8 cellular contexts compared by ENCODE assay signal in genomic region chr3:126083913-126084514, GRCh38. TPM values are rescaled to one million over a fixed set of nuclear protein-coding genes. Genes with fewer than 3 reads are reported as not detected.
DNase-seq lines count a peak whose midpoint lies in the region; ATAC-seq and TF ChIP-seq lines count a peak whose summit lies in the region.

TSS of gene SLC41A3 (minus strand) at chr3:126084124. CDS start at chr3:126068219, 15,905 bp downstream.

- H3K4me3 ChIP-seq in Caco-2 (ENCODE audit: low read depth, low read length) (peak within 1 kb of the TSS; percentile 73), endodermal cell (ENCODE audit: low read length) (peak within 1 kb of the TSS; percentile 88), mesodermal cell (ENCODE audit: extremely low read depth, insufficient read depth, low read length, poor library complexity, severe bottlenecking) (peak within 1 kb of the TSS; percentile 71)

- peaks cover 15% of the 10 kb centered on the region for H3K4me1 Mint-ChIP-seq in Caco-2 (ENCODE audit: low read depth, unreplicated experiment)
- H3K4me1 Mint-ChIP-seq in activated CD8-positive, alpha-beta memory T cell treated with anti-CD3 and anti-CD28 coated beads, Interleukin-2, amount 10 ng/mL, durations not matched to agents 7 days and 5 days: peaks cover 21% of the 10 kb centered on the region
- peaks cover 1% of the 10 kb centered on the region for H3K4me1 Mint-ChIP-seq in endodermal cell

- CTCF ChIA-PET in Caco-2 (lab: Charles Lee): interaction anchor here (0.6 to 0.9 kb wide), 4 partner anchors 64 to 427 kb away, joined by 3 to 4 read pairs (median 4); no protein-coding TSS in a partner anchor
- CTCF ChIA-PET in activated CD8-positive, alpha-beta memory T cell treated with anti-CD3 and anti-CD28 coated beads, Interleukin-2, amount 10 ng/mL, durations not matched to agents 7 days and 5 days (lab: Charles Lee): interaction anchor here (1.0 to 1.1 kb wide), 3 partner anchors 10 to 93 kb away, joined by 3 to 4 read pairs (median 4); no protein-coding TSS in a partner anchor

- H3K36me3 ChIP-seq in Caco-2 (ENCODE audit: control insufficient read depth, insufficient read depth, low read length) (no peaks in the 10 kb centered on the region), endodermal cell (ENCODE audit: control insufficient read depth, insufficient read depth, low read length) (no peaks in the 10 kb centered on the region), mesodermal cell (ENCODE audit: control insufficient read depth, insufficient read depth, low read length) (no peaks in the 10 kb centered on the region)

- H3K36me3 Mint-ChIP-seq in Caco-2 (ENCODE audit: insufficient read depth, unreplicated experiment) (no peaks in the 10 kb centered on the region), endodermal cell (ENCODE audit: low read depth) (peaks cover 11% of the 10 kb centered on the region)
- H3K36me3 Mint-ChIP-seq in activated CD8-positive, alpha-beta memory T cell treated with anti-CD3 and anti-CD28 coated beads, Interleukin-2, amount 10 ng/mL, durations not matched to agents 7 days and 5 days: peaks cover 11% of the 10 kb centered on the region

- POLR2A ChIA-PET in Caco-2 (lab: Charles Lee): interaction anchor here (0.6 to 1.0 kb wide), 3 partner anchors 24 to 314 kb away, joined by 3 to 17 read pairs (median 7); no protein-coding TSS in a partner anchor

- peak; percentile 26 to 53 for TF ChIP-seq CTCF in Caco-2 (IDR thresholded peaks at IDR 0.05; ENCODE audit: insufficient read depth in 1 of 2, low read depth in 1 of 2, low read length in 1 of 2, severe bottlenecking in 1 of 2, unreplicated experiment in 1 of 2)
- TF ChIP-seq CTCF in GM20000 (IDR thresholded peaks at IDR 0.05; ENCODE audit: extremely low read depth, missing control alignments): peak; percentile 38
- TF ChIP-seq CTCF in endodermal cell (conservative IDR thresholded peaks at IDR 0.05): peak; percentile 64

- peak within 1 kb of the TSS; percentile 62 for H3K9ac ChIP-seq in endodermal cell (ENCODE audit: extremely low read depth, low read length, poor library complexity, severe bottlenecking)

- peak; percentile 95 for ATAC-seq in activated CD8-positive, alpha-beta memory T cell treated with anti-CD3 and anti-CD28 coated beads, Interleukin-2, amount 10 ng/mL, durations not matched to agents 7 days and 5 days

- intact Hi-C loops in Caco-2 (cut with micrococcal nuclease; ENCODE audit: unreplicated experiment): loop anchor here (1.0 to 10.0 kb wide), 2 partner anchors 94 to 169 kb away; no protein-coding TSS in a partner anchor

- H3K9me3 ChIP-seq in Caco-2 (peaks cover 23% of the 10 kb centered on the region), endodermal cell (ENCODE audit: control insufficient read depth, low read length) (peaks cover 52% of the 10 kb centered on the region), mesodermal cell (ENCODE audit: control insufficient read depth, low read length) (peaks cover 14% of the 10 kb centered on the region)

- H3K4me3 Mint-ChIP-seq in Caco-2 (ENCODE audit: unreplicated experiment) (peak within 1 kb of the TSS; percentile 81), endodermal cell (peak within 1 kb of the TSS; percentile 71)
- peak within 1 kb of the TSS; percentile 75 for H3K4me3 Mint-ChIP-seq in activated CD8-positive, alpha-beta memory T cell treated with anti-CD3 and anti-CD28 coated beads, Interleukin-2, amount 10 ng/mL, durations not matched to agents 7 days and 5 days

- H3K27ac Mint-ChIP-seq in Caco-2 (ENCODE audit: unreplicated experiment): peak within 1 kb of the TSS; percentile 85
- peak within 1 kb of the TSS; percentile 82 for H3K27ac Mint-ChIP-seq in activated CD8-positive, alpha-beta memory T cell treated with anti-CD3 and anti-CD28 coated beads, Interleukin-2, amount 10 ng/mL, durations not matched to agents 7 days and 5 days
- H3K27ac Mint-ChIP-seq in endodermal cell: no peak within 1 kb of the TSS

- H3K9me3 Mint-ChIP-seq in Caco-2 (ENCODE audit: unreplicated experiment): no peaks in the 10 kb centered on the region
- peaks cover 3% of the 10 kb centered on the region for H3K9me3 Mint-ChIP-seq in activated CD8-positive, alpha-beta memory T cell treated with anti-CD3 and anti-CD28 coated beads, Interleukin-2, amount 10 ng/mL, durations not matched to agents 7 days and 5 days (ENCODE audit: low read depth)
- H3K9me3 Mint-ChIP-seq in endodermal cell: peaks cover 45% of the 10 kb centered on the region

- no peak within 1 kb of the TSS for H3K27ac ChIP-seq in endodermal cell (ENCODE audit: low read depth, low read length)
- H3K27ac ChIP-seq in mesodermal cell (ENCODE audit: low read depth, low read length, severe bottlenecking): peak within 1 kb of the TSS; percentile 62

- H3K27me3 ChIP-seq in Caco-2 (replicated peaks; ENCODE audit: control insufficient read depth, insufficient read depth, low read length) (no peaks in the 10 kb centered on the region), endodermal cell (ENCODE audit: control insufficient read depth, insufficient read depth, low read length, poor library complexity, severe bottlenecking) (no peaks in the 10 kb centered on the region)

- DNase-seq in Caco-2 (peak; percentile 91 to 94), GM20000 (ENCODE audit: low spot score) (peak; percentile 98), HT-29 (ENCODE audit: low spot score) (peak; percentile 86), NOMO-1 (lab: John Stamatoyannopoulos, UW; ENCODE audit: unreplicated experiment in 2 of 2) (peak; percentile 73 to 93), endodermal cell (peak; percentile 95)
- DNase-seq in activated CD8-positive, alpha-beta memory T cell treated with anti-CD3 and anti-CD28 coated beads, Interleukin-2, amount 10 ng/mL, durations not matched to agents 7 days and 5 days: peak; percentile 91
- DNase-seq in stimulated activated CD8-positive, alpha-beta memory T cell treated with anti-CD3 and anti-CD28 coated beads, Interleukin-15, amount 100 ng/mL, for 24 hours (ENCODE audit: low read depth): peak; percentile 69

- H3K27me3 Mint-ChIP-seq in Caco-2 (ENCODE audit: insufficient read depth, unreplicated experiment) (no peaks in the 10 kb centered on the region), endodermal cell (ENCODE audit: insufficient read depth) (no peaks in the 10 kb centered on the region)
- no peaks in the 10 kb centered on the region for H3K27me3 Mint-ChIP-seq in activated CD8-positive, alpha-beta memory T cell treated with anti-CD3 and anti-CD28 coated beads, Interleukin-2, amount 10 ng/mL, durations not matched to agents 7 days and 5 days

- no TSS peak for BruUV-seq in Caco-2 (replicated peaks; lab: Mats Ljungman, UMichigan)

- H3K4me1 ChIP-seq in Caco-2 (peaks cover 7% of the 10 kb centered on the region; the same call in 1 of the 2 replicates), endodermal cell (ENCODE audit: control insufficient read depth, insufficient read depth, low read length) (no peaks in the 10 kb centered on the region), mesodermal cell (ENCODE audit: control insufficient read depth, insufficient read depth, low read length, poor library complexity, severe bottlenecking) (no peaks in the 10 kb centered on the region)

- 1% methylated on average over 14 to 66 of the region's 66 CpGs for WGBS in endodermal cell (ENCODE audit: insufficient coverage in 1 of 2, insufficient read length in 1 of 2), 2 experiments
- WGBS in mesodermal cell (ENCODE audit: insufficient coverage in 2 of 2), 2 experiments: 0 to 1% methylated on average over 34 to 41 of the region's 66 CpGs

RNA-seq across cellular contexts. Expression of gene SLC41A3, which starts in this region (rescaled TPM):
- total RNA-seq in Caco-2 (2022) (38.0 and 41.3 TPM in 2 replicates), endodermal cell (10 to 100 TPM; 46.8 to 50.4 TPM)
- 97.9 and 117 TPM in 2 replicates for total RNA-seq in HT-29 (2014; rRNA removed; shearing (Covaris generic))
- total RNA-seq in activated CD8-positive, alpha-beta memory T cell treated with anti-CD3 and anti-CD28 coated beads, Interleukin-2, amount 10 ng/mL, durations not matched to agents 7 days and 5 days: 10 to 100 TPM; 22.5 to 23.8 TPM
- 48.2 TPM for polyA plus RNA-seq in endodermal cell (2013, experiment 1 of 2)
- polyA plus RNA-seq in endodermal cell (2013, experiment 2 of 2): 42.7 TPM
- 36.9 TPM for polyA plus RNA-seq in mesodermal cell (2013, experiment 1 of 2)
- polyA plus RNA-seq in mesodermal cell (2013, experiment 2 of 2): 28.5 TPM
